ENCODE assay signal across 8 cellular contexts in the genomic region with DNA sequence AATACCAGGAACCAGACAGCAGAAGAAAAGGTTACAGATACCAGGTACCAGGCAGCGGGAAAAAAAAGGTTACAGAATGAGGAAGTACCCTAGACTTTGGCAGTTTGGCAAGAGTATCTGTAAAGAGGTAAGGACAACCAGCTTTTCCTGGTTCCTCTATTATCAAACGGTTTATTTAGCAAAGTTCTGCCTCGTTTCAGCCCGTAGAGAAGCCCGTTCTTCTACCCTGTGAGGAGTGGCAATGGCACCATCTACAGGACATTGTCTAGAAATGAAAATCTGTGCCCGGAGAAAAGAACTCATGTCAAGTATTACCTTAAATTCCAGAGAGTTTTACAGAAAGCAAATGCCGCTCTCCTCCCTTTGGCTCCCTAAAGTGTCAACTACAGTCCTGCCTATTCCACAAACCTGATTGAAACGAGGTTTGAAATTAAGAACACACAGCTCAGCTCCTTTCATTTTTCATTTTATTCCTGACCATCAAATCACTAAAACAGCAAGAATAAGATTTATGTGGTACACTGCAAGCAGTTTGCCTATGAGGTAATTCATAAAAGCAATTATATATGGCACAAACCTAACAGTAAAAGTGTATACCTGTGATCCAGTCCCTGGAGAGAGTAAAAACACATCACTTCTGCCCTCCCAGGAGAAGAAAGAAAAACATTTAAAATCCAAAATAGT.
A peak's percentile ranks its signal among the peaks of the same experiment; 100 is the strongest.
DNase-seq lines count a peak whose midpoint lies in the region; ATAC-seq, FAIRE-seq and TF ChIP-seq lines count a peak whose summit lies in the region.

No MANE protein-coding gene starts in this region.

- no peak overlapping the region for H3K14ac ChIP-seq in H1 (ENCODE audit: insufficient read length)

- H2BK20ac ChIP-seq in H1 (ENCODE audit: low read length): no peak overlapping the region

- H3K27ac Mint-ChIP-seq in T-cell: no peak overlapping the region
- no peak overlapping the region for H3K27ac Mint-ChIP-seq in stimulated activated effector memory CD8-positive, alpha-beta T cell treated with anti-CD3 and anti-CD28 coated beads, Interleukin-12 subunit alpha, Interleukin-12 subunit beta, amount 100 ng/mL, for 72 hours

- no peak for TF ChIP-seq POLR2A in H1 (IDR thresholded peaks at IDR 0.05; ENCODE audit: control extremely low read depth in 1 of 2, low read depth in 2 of 2, low read length in 2 of 2)

- no peak overlapping the region for H4K8ac ChIP-seq in H1 (ENCODE audit: extremely low read depth, insufficient read depth, low read length)

- no peak overlapping the region for H3K4ac ChIP-seq in H1 (replicated peaks; ENCODE audit: insufficient read length, low read depth, low read length)

- H2BK5ac ChIP-seq in H1 (ENCODE audit: low read depth, low read length): no peak overlapping the region

- no peak overlapping the region for H2AK5ac ChIP-seq in H1 (ENCODE audit: low read depth, low read length)

- H3K4me2 ChIP-seq in BLaER1: peak overlapping the region; percentile 36
- H3K4me2 ChIP-seq in OCI-LY7 (ENCODE audit: low read length): peak overlapping the region; percentile 28
- no peak overlapping the region for H3K4me2 ChIP-seq in H1 (ENCODE audit: insufficient read depth in 1 of 2, low read depth in 2 of 2, low read length in 2 of 2)

- H3K4me1 Mint-ChIP-seq in T-cell: peaks cover 3 to 11% (median 3%) of the 10 kb centered on the region in 3 donors
- H3K4me1 Mint-ChIP-seq in stimulated activated effector memory CD8-positive, alpha-beta T cell treated with anti-CD3 and anti-CD28 coated beads, Interleukin-12 subunit alpha, Interleukin-12 subunit beta, amount 100 ng/mL, for 72 hours: no peaks in the 10 kb centered on the region

- H4K20me1 ChIP-seq in BLaER1 (no peaks in the 10 kb centered on the region), OCI-LY7 (ENCODE audit: insufficient read depth, low read length) (no peaks in the 10 kb centered on the region), H1 (replicated peaks in 1 of 2; ENCODE audit: control insufficient read depth in 1 of 2, insufficient read depth in 2 of 2, low read length in 2 of 2) (no peaks in the 10 kb centered on the region)

- CTCF ChIA-PET in OCI-LY7 (lab: Charles Lee; ENCODE audit: unreplicated experiment) (interaction anchor here (1.1 kb wide), 2 partner anchors 66 to 289 kb away, joined by 3 to 4 read pairs; no protein-coding TSS in a partner anchor), H1 (lab: Charles Lee; ENCODE audit: partially characterized antibody) (interaction anchor here (0.6 to 2.0 kb wide), 14 partner anchors 9 to 564 kb away, joined by 3 to 6 read pairs (median 3); no protein-coding TSS in a partner anchor), T-cell (lab: Charles Lee) (no interaction called here)

- TF ChIP-seq CTCF in HFF-Myc (IDR thresholded peaks at IDR 0.05; ENCODE audit: low read depth, low read length, missing control alignments) (peak; percentile 62), OCI-LY7 (conservative IDR thresholded peaks at IDR 0.05; ENCODE audit: low read length) (peak; percentile 84), H1 (IDR thresholded peaks at IDR 0.05; ENCODE audit: control extremely low read depth in 1 of 3, insufficient read depth in 1 of 3, low read depth in 1 of 3, low read length in 3 of 3) (peak in 2 of 3 experiments; percentile 60 to 64; a peak in 3 of 4 replicates)

- H3K9me3 ChIP-seq in BLaER1 (peaks cover 2% of the 10 kb centered on the region), OCI-LY7 (ENCODE audit: low read length) (no peaks in the 10 kb centered on the region), H1 (ENCODE audit: insufficient read depth in 2 of 2, low read depth in 1 of 2, low read length in 1 of 2) (no peaks in the 10 kb centered on the region; a peak in 1 of 4 replicates)

- peaks cover 13% of the 10 kb centered on the region; the same call in 1 of the 2 replicates for H3K4me1 ChIP-seq in BLaER1
- peaks cover 12% of the 10 kb centered on the region for H3K4me1 ChIP-seq in OCI-LY7 (ENCODE audit: insufficient read depth, low read length, poor library complexity, severe bottlenecking)
- H3K4me1 ChIP-seq in H1 (replicated peaks in 1 of 4; ENCODE audit: control insufficient read depth in 3 of 4, insufficient read depth in 4 of 4, low read length in 3 of 4): no peaks in the 10 kb centered on the region

- peak; percentile 82 to 86 for TF ChIP-seq RAD21 in H1 (IDR thresholded peaks at IDR 0.05 in 1 of 2, conservative IDR thresholded peaks at IDR 0.05 in 1 of 2; ENCODE audit: low read depth in 2 of 2, low read length in 2 of 2)

- H2AFZ ChIP-seq in OCI-LY7 (ENCODE audit: low read length): peak overlapping the region; percentile 72
- H2AFZ ChIP-seq in H1 (ENCODE audit: low read length): peak overlapping the region; percentile 56; the same call in 1 of the 2 replicates

- WGBS in H1 (ENCODE audit: extremely low coverage in 1 of 2, insufficient coverage in 1 of 2, insufficient read length in 1 of 2, insufficient replicate concordance in 2 of 2, low coverage in 1 of 2, low lambda C conversion rate in 2 of 2, missing lambda C conversion rate in 1 of 2), 2 experiments: 32% methylated on average over 8 of the region's 8 CpGs; no CpG with 5 or more reads in 1 of the 2 experiments

- H3K27me3 ChIP-seq in BLaER1 (no peaks in the 10 kb centered on the region), H1 (replicated peaks in 1 of 4; ENCODE audit: control insufficient read depth in 3 of 4, extremely low read depth in 1 of 4, insufficient read depth in 3 of 4, low read length in 3 of 4) (no peaks in the 10 kb centered on the region)

- H3K79me2 ChIP-seq in OCI-LY7 (ENCODE audit: insufficient read depth, low read depth, low read length) (no peaks in the 10 kb centered on the region), H1 (ENCODE audit: control insufficient read depth in 1 of 2, insufficient read depth in 2 of 2, low read length in 2 of 2) (no peaks in the 10 kb centered on the region)

- no peak for TF ChIP-seq EP300 in H1 (IDR thresholded peaks at IDR 0.05; ENCODE audit: borderline replicate concordance in 1 of 2, low read depth in 2 of 2, low read length in 2 of 2)

- H3K36me3 Mint-ChIP-seq in T-cell: no peaks in the 10 kb centered on the region
- H3K36me3 Mint-ChIP-seq in stimulated activated effector memory CD8-positive, alpha-beta T cell treated with anti-CD3 and anti-CD28 coated beads, Interleukin-12 subunit alpha, Interleukin-12 subunit beta, amount 100 ng/mL, for 72 hours: no peaks in the 10 kb centered on the region

- H3K9me3 Mint-ChIP-seq in T-cell: peaks cover 0 to 7% (median 0%) of the 10 kb centered on the region in 3 donors
- H3K9me3 Mint-ChIP-seq in stimulated activated effector memory CD8-positive, alpha-beta T cell treated with anti-CD3 and anti-CD28 coated beads, Interleukin-12 subunit alpha, Interleukin-12 subunit beta, amount 100 ng/mL, for 72 hours: no peaks in the 10 kb centered on the region

- H2BK15ac ChIP-seq in H1 (ENCODE audit: low read length): no peak overlapping the region

- no peak overlapping the region for H4K91ac ChIP-seq in H1 (replicated peaks; ENCODE audit: insufficient read length, low read length)

- no peak overlapping the region for H2BK120ac ChIP-seq in H1 (replicated peaks; ENCODE audit: low read depth, low read length)

- H3K18ac ChIP-seq in H1 (ENCODE audit: extremely low read depth, low read length): no peak overlapping the region

- POLR2A ChIA-PET in OCI-LY7 (lab: Charles Lee): interaction anchor here (0.9 kb wide), 1 partner anchor 36 kb away, joined by 3 read pairs; no protein-coding TSS in a partner anchor
- POLR2A ChIA-PET in H1 (lab: Charles Lee; ENCODE audit: partially characterized antibody): no interaction called here
- POLR2A ChIA-PET in T-cell (lab: Charles Lee): no interaction called here

- H3K9ac ChIP-seq in BLaER1: no peak overlapping the region
- no peak overlapping the region for H3K9ac ChIP-seq in H1 (replicated peaks in 1 of 4; ENCODE audit: extremely low read depth in 1 of 4, low read depth in 3 of 4, low read length in 3 of 4)

- no peaks in the 10 kb centered on the region for H3K23me2 ChIP-seq in H1 (ENCODE audit: low read depth, low read length)

- no peaks in the 10 kb centered on the region for H3K9me2 ChIP-seq in OCI-LY7 (ENCODE audit: insufficient read depth, low read length)

- no peaks in the 10 kb centered on the region for H3K79me1 ChIP-seq in H1 (ENCODE audit: low read depth, low read length)

- no peak overlapping the region for H3K4me3 ChIP-seq in BLaER1
- H3K4me3 ChIP-seq in HFF-Myc (replicated peaks; ENCODE audit: low read depth, low read length): no peak overlapping the region
- H3K4me3 ChIP-seq in OCI-LY7 (ENCODE audit: low read depth, low read length, poor library complexity, severe bottlenecking): no peak overlapping the region
- no peak overlapping the region for H3K4me3 ChIP-seq in H1 (ENCODE audit: extremely low read depth in 1 of 4, insufficient read depth in 2 of 4, low read depth in 3 of 4, low read length in 4 of 4)

- no peak overlapping the region for H3K23ac ChIP-seq in H1 (ENCODE audit: insufficient read length)

- H3K27ac ChIP-seq in BLaER1 (no peak overlapping the region), OCI-LY7 (ENCODE audit: low read depth, low read length, poor library complexity, severe bottlenecking) (peak overlapping the region; percentile 5), H1 (ENCODE audit: low read depth, low read length) (no peak overlapping the region)

- ATAC-seq in GM19035 (IDR thresholded peaks at IDR 0.05; ENCODE audit: unreplicated experiment) (no peak), T-cell (replicated peaks in 1 of 4) (no peak)
- no peak for ATAC-seq in stimulated activated effector memory CD8-positive, alpha-beta T cell treated with anti-CD3 and anti-CD28 coated beads, Interleukin-12 subunit alpha, Interleukin-12 subunit beta, amount 100 ng/mL, for 72 hours

- no peak overlapping the region for H2BK12ac ChIP-seq in H1 (ENCODE audit: low read depth, low read length)

- peak; percentile 52 for FAIRE-seq in H1 (lab: Jason Lieb, UNC)

- intact Hi-C loops in OCI-LY7 (cut with micrococcal nuclease; ENCODE audit: unreplicated experiment): loop anchor here (1.0 kb wide), 1 partner anchor 103 kb away; no protein-coding TSS in a partner anchor

- peaks cover 16 to 36% of the 10 kb centered on the region in 2 donors for H3K27me3 Mint-ChIP-seq in T-cell

- no peak overlapping the region for H3K56ac ChIP-seq in H1 (replicated peaks; ENCODE audit: insufficient read length, low read depth, low read length)

- no TSS peak for BruUV-seq in OCI-LY7 (replicated peaks; lab: Mats Ljungman, UMichigan)

- H4K5ac ChIP-seq in H1 (ENCODE audit: insufficient read length, low read depth, low read length): no peak overlapping the region

- DNase-seq in HFF-Myc (ENCODE audit: extremely low read depth, low read depth) (peak; percentile 17), OCI-LY7 (ENCODE audit: low spot score) (peak; percentile 75), H1 (ENCODE audit: low read depth in 1 of 2, low spot score in 2 of 2) (no peak), myocyte (ENCODE audit: low read depth) (peak; percentile 44), T-cell (no peak)
- no peak for DNase-seq in stimulated activated effector memory CD8-positive, alpha-beta T cell treated with anti-CD3 and anti-CD28 coated beads, Interleukin-12 subunit alpha, Interleukin-12 subunit beta, amount 100 ng/mL, for 72 hours (ENCODE audit: low spot score in 2 of 2)

- no peaks in the 10 kb centered on the region for H3K36me3 ChIP-seq in BLaER1
- no peaks in the 10 kb centered on the region for H3K36me3 ChIP-seq in OCI-LY7 (ENCODE audit: insufficient read depth, low read length)
- no peaks in the 10 kb centered on the region for H3K36me3 ChIP-seq in H1 (ENCODE audit: control insufficient read depth in 2 of 4, insufficient read depth in 4 of 4, low read length in 3 of 4)

- no peak overlapping the region for H3K4me3 Mint-ChIP-seq in T-cell
- no peak overlapping the region for H3K4me3 Mint-ChIP-seq in stimulated activated effector memory CD8-positive, alpha-beta T cell treated with anti-CD3 and anti-CD28 coated beads, Interleukin-12 subunit alpha, Interleukin-12 subunit beta, amount 100 ng/mL, for 72 hours

Comparison
In these comparisons a context has a peak if more than half of its experiments do, and no peak if none do; other contexts are left out.
1. H3K4me2 ChIP-seq: peak in BLaER1 (single experiment) and OCI-LY7 (single experiment); none in H1 (0 of 2).
2. DNase-seq: peak in HFF-Myc (single experiment), OCI-LY7 (single experiment) and myocyte (single experiment); none in H1 (0 of 2), T-cell (0 of 34) and stimulated activated effector memory CD8-positive, alpha-beta T cell treated with anti-CD3 and anti-CD28 coated beads, Interleukin-12 subunit alpha, Interleukin-12 subunit beta, amount 100 ng/mL, for 72 hours (0 of 2).
3. CTCF ChIA-PET loops: an anchor here in OCI-LY7 (1.1 kb wide) and H1 (0.6 to 2.0 kb wide); none called in T-cell.
4. Peak in every context shown above with its lines, with median percentiles within 50 percentile points of each other: CTCF ChIP-seq.